ENCODE assay signal across 24 cellular contexts in genomic region chr11:73693877-73694525, GRCh38. TPM values are rescaled to one million over a fixed set of nuclear protein-coding genes. Genes with fewer than 3 reads are reported as not detected.
DNase-seq lines count a peak whose midpoint lies in the region; ATAC-seq and TF ChIP-seq lines count a peak whose summit lies in the region.
"Had no signal": no experiment of that assay in that cellular context is flagged by ENCODE, and none has a peak within 500 bp of the region (broad histone marks: within the 10 kb centered on the region; RNA-seq: fewer than 3 reads in every experiment).

No MANE protein-coding gene starts in this region.

- H3K4me3 ChIP-seq in mucosa of descending colon: no peak overlapping the region
- H3K4me3 ChIP-seq: BLaER1, GM12878 had no signal

- H3K4me1 ChIP-seq in mucosa of descending colon (ENCODE audit: low read depth): no peaks in the 10 kb centered on the region
- H3K4me1 ChIP-seq: BE2C, BLaER1 had no signal

- TF ChIP-seq CTCF in mucosa of descending colon (IDR thresholded peaks at IDR 0.05): no peak

- intact Hi-C loops in mucosa of descending colon (cut with DNase I, micrococcal nuclease): no loop called here

- H3K36me3 ChIP-seq in mucosa of descending colon (ENCODE audit: low read depth): no peaks in the 10 kb centered on the region

- DNase-seq in NCI-H69 (lab: John Stamatoyannopoulos, UW) (peak; percentile 5), mucosa of descending colon (no peak), OCI-M1 (lab: John Stamatoyannopoulos, UW) (no peak), NCI-H526 treated with DMSO at 0.1 percent for 48 hours (lab: John Stamatoyannopoulos, UW) (no peak), T1000 (lab: John Stamatoyannopoulos, UW) (no peak)
- DNase-seq: 8988T; ACHN; BE2C; C1 segment of cervical spinal cord; CD4-positive, alpha-beta memory T cell; CD4-positive, CD25-positive, alpha-beta regulatory T cell; CD8-positive, alpha-beta memory T cell; COR-L47; DMS 273 treated with DMSO at 0.1 percent for 48 hours; DMS153; DMS53; DMS79; DND-41; EL; GDM1 had no signal

- ATAC-seq in mucosa of descending colon: peak; percentile 56
- ATAC-seq: GM12878 had no signal

- no peaks in the 10 kb centered on the region for H3K9me3 ChIP-seq in mucosa of descending colon
- H3K9me3 ChIP-seq: BE2C, BLaER1 had no signal

RNA-seq across cellular contexts. Expression of gene PLEKHB1, which starts 47.6 kb away (rescaled TPM):
- 10 to 100 TPM; 11.4 to 45.2 (median 19.7) TPM for total RNA-seq in mucosa of descending colon
- total RNA-seq: A673, Daoy had no signal
